Comparison of ENCODE assay signal across 22 cellular contexts in the genomic region with DNA sequence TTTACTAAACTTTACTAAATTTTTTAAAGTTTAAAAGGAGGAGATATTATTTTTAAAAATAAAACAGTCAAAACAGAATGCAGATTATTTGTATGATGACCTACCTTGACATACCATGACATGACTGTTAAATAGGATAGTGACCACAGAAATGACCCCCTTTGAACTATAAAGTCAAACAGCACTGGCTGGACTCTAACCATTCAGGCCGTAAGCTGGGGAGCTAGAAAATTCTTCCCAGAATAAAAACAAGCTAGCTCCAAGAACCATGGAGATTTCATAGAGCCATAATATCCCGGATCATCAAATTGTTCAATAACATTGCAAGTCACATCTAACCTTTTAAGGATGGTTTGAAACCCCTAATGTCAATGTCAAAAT.
"Had no signal": no experiment of that assay in that cellular context is flagged by ENCODE, and none has a peak within 500 bp of the region (broad histone marks: within the 10 kb centered on the region; RNA-seq: fewer than 3 reads in every experiment).

No MANE protein-coding gene starts in this region.

- H3K4me1 Mint-ChIP-seq: WTC11 had no signal

- H3K4me1 ChIP-seq: psoas muscle had no signal

- ATAC-seq: body of pancreas, WTC11 had no signal

- H3K27me3 ChIP-seq: body of pancreas, cardiac muscle cell, heart right ventricle, ovary, right atrium auricular region, thyroid gland, upper lobe of right lung had no signal

- H3K9me3 Mint-ChIP-seq: activated naive CD4-positive, alpha-beta T cell treated with anti-CD3 and anti-CD28 coated beads for 36 hours; naive thymus-derived CD8-positive, alpha-beta T cell; WTC11 had no signal

- H3K4me3 Mint-ChIP-seq: activated CD4-positive, alpha-beta T cell treated with anti-CD3 and anti-CD28 coated beads for 36 hours; activated naive CD4-positive, alpha-beta T cell treated with anti-CD3 and anti-CD28 coated beads for 36 hours; WTC11 had no signal

- H3K9me3 ChIP-seq: body of pancreas, heart right ventricle, ovary, psoas muscle, right atrium auricular region, thyroid gland, upper lobe of right lung had no signal

- H3K27ac Mint-ChIP-seq: WTC11 had no signal

- H3K36me3 ChIP-seq: cardiac muscle cell, heart right ventricle, ovary, right atrium auricular region, thyroid gland, upper lobe of right lung had no signal

- H3K36me3 Mint-ChIP-seq: naive thymus-derived CD8-positive, alpha-beta T cell; WTC11 had no signal

- DNase-seq: activated CD4-positive, alpha-beta T cell treated with anti-CD3 and anti-CD28 coated beads for 36 hours; activated CD4-positive, alpha-beta T cell treated with anti-CD3 and anti-CD28 coated beads, Interleukin-2, amount 50 U/mL, for 4 hours; activated effector memory CD4-positive, alpha-beta T cell treated with Interleukin-2 at 50 U/mL for 16 hours; activated naive CD4-positive, alpha-beta T cell treated with anti-CD3 and anti-CD28 coated beads for 36 hours; activated T-cell treated with anti-CD3 and anti-CD28 coated beads, Interleukin-2, amount 50 U/mL, for 48 hours; body of pancreas; effector CD4-positive, alpha-beta T cell; heart right ventricle; islet precursor cell; left colon; ovary; psoas muscle; stimulated activated CD4-positive, alpha-beta T cell treated with anti-CD3 and anti-CD28 coated beads, Interleukin-4, amount 100 ng/mL, for 24 hours; stimulated activated naive CD8-positive, alpha-beta T cell treated with anti-CD3 and anti-CD28 coated beads, Interleukin-15, Interleukin-2, amounts not matched to agents 100 U/mL and 50 U/mL, for 24 hours; T1000; thyroid gland; upper lobe of right lung had no signal

- H3K27me3 Mint-ChIP-seq: activated CD4-positive, alpha-beta T cell treated with anti-CD3 and anti-CD28 coated beads for 36 hours; naive thymus-derived CD8-positive, alpha-beta T cell had no signal

- H3K27ac ChIP-seq: cardiac muscle cell, ovary, psoas muscle, right atrium auricular region, thyroid gland had no signal

- H3K4me3 ChIP-seq: body of pancreas, cardiac muscle cell, heart right ventricle, lung, ovary, psoas muscle, right atrium auricular region, thyroid gland, upper lobe of right lung had no signal
